In genomic region chr6:112640895-112641294, GRCh38 we compare ENCODE assay signal across 20 cellular contexts.
DNase-seq lines count a peak whose midpoint lies in the region; ATAC-seq and TF ChIP-seq lines count a peak whose summit lies in the region.
"Had no signal": no experiment of that assay in that cellular context is flagged by ENCODE, and none has a peak within 500 bp of the region (broad histone marks: within the 10 kb centered on the region; RNA-seq: fewer than 3 reads in every experiment).

No MANE protein-coding gene starts in this region.

- H3K36me3 Mint-ChIP-seq in chondrocyte (ENCODE audit: low read depth), result no peaks in the 10 kb centered on the region
- H3K36me3 Mint-ChIP-seq: activated naive CD8-positive, alpha-beta T cell treated with anti-CD3 and anti-CD28 coated beads, Interleukin-2, amount 10 ng/mL, durations not matched to agents 7 days and 5 days had no signal

- no peak for TF ChIP-seq EP300 in sigmoid colon (IDR thresholded peaks at IDR 0.05)

- no peaks in the 10 kb centered on the region for H3K27me3 ChIP-seq in H7 (ENCODE audit: control insufficient read depth, insufficient read depth, low read length)
- no peaks in the 10 kb centered on the region for H3K27me3 ChIP-seq in psoas muscle (ENCODE audit: insufficient read depth in 3 of 3, low read length in 2 of 3)
- no peaks in the 10 kb centered on the region for H3K27me3 ChIP-seq in sigmoid colon
- H3K27me3 ChIP-seq: BLaER1, heart right ventricle, vagina had no signal

- H3K9me3 Mint-ChIP-seq in chondrocyte (ENCODE audit: low read depth), result no peaks in the 10 kb centered on the region
- H3K9me3 Mint-ChIP-seq: activated naive CD8-positive, alpha-beta T cell treated with anti-CD3 and anti-CD28 coated beads, Interleukin-2, amount 10 ng/mL, durations not matched to agents 7 days and 5 days; H9 had no signal

- H3K4me3 Mint-ChIP-seq in chondrocyte (ENCODE audit: unreplicated experiment), result no peak overlapping the region
- H3K4me3 Mint-ChIP-seq: activated naive CD8-positive, alpha-beta T cell treated with anti-CD3 and anti-CD28 coated beads, Interleukin-2, amount 10 ng/mL, durations not matched to agents 7 days and 5 days; H9 had no signal

- ATAC-seq in HG02798 (IDR thresholded peaks at IDR 0.05; ENCODE audit: poor library complexity, unreplicated experiment) (no peak), psoas muscle (no peak)
- ATAC-seq: heart right ventricle, lower lobe of right lung had no signal

- H3K9me3 ChIP-seq in psoas muscle (no peaks in the 10 kb centered on the region), sigmoid colon (no peaks in the 10 kb centered on the region)
- H3K9me3 ChIP-seq: BLaER1, heart right ventricle, lower lobe of right lung, vagina had no signal

- H3K4me1 ChIP-seq in psoas muscle (no peaks in the 10 kb centered on the region), sigmoid colon (no peaks in the 10 kb centered on the region)
- H3K4me1 ChIP-seq: BLaER1, lower lobe of right lung, vagina had no signal

- intact Hi-C loops in psoas muscle (cut with DNase I) (no loop called here), sigmoid colon (cut with DNase I) (no loop called here)

- peaks cover 13% of the 10 kb centered on the region for H3K4me1 Mint-ChIP-seq in chondrocyte (ENCODE audit: low read depth)
- H3K4me1 Mint-ChIP-seq: activated naive CD8-positive, alpha-beta T cell treated with anti-CD3 and anti-CD28 coated beads, Interleukin-2, amount 10 ng/mL, durations not matched to agents 7 days and 5 days; H9 had no signal

- DNase-seq in AG20443 (ENCODE audit: low spot score), result peak; percentile 34
- DNase-seq in LHCN-M2 (ENCODE audit: low read depth), result peak; percentile 91
- no peak for DNase-seq in chondrocyte (ENCODE audit: low spot score)
- DNase-seq in myocyte (ENCODE audit: low read depth), result peak; percentile 57
- DNase-seq in H7, result no peak
- no peak for DNase-seq in psoas muscle
- no peak for DNase-seq in sigmoid colon
- DNase-seq: activated CD8-positive, alpha-beta memory T cell treated with anti-CD3 and anti-CD28 coated beads, Interleukin-2, amount 50 U/mL, for 48 hours; activated naive CD8-positive, alpha-beta T cell treated with anti-CD3 and anti-CD28 coated beads, Interleukin-2, amount 10 ng/mL, durations not matched to agents 7 days and 5 days; dermis blood vessel endothelial cell; DND-41; H9; heart right ventricle; lower lobe of right lung; NCI-H187; NCI-H774 had no signal

- peak overlapping the region; percentile 75 for H3K27ac Mint-ChIP-seq in chondrocyte (ENCODE audit: unreplicated experiment)
- H3K27ac Mint-ChIP-seq: activated naive CD8-positive, alpha-beta T cell treated with anti-CD3 and anti-CD28 coated beads, Interleukin-2, amount 10 ng/mL, durations not matched to agents 7 days and 5 days; H9 had no signal

- no peak for TF ChIP-seq POLR2A in sigmoid colon (IDR thresholded peaks at IDR 0.05)

- WGBS in psoas muscle, 3 donors, result 32 to 43% (median 40%) methylated on average over 2 of the region's 2 CpGs
- WGBS in sigmoid colon, 2 donors, result 61 to 76% methylated on average over 2 of the region's 2 CpGs

- no peak for TF ChIP-seq CTCF in chondrocyte (IDR thresholded peaks at IDR 0.05)
- TF ChIP-seq CTCF in psoas muscle (IDR thresholded peaks at IDR 0.05), result no peak
- TF ChIP-seq CTCF in sigmoid colon (IDR thresholded peaks at IDR 0.05), result no peak

- H3K36me3 ChIP-seq in H7 (replicated peaks; ENCODE audit: control insufficient read depth, insufficient read depth, low read length), result no peaks in the 10 kb centered on the region
- H3K36me3 ChIP-seq in psoas muscle (ENCODE audit: insufficient read depth in 1 of 2, low read depth in 1 of 2), result no peaks in the 10 kb centered on the region
- H3K36me3 ChIP-seq in sigmoid colon, result no peaks in the 10 kb centered on the region
- H3K36me3 ChIP-seq: BLaER1, heart right ventricle, lower lobe of right lung, vagina had no signal

- H3K4me3 ChIP-seq in H7 (ENCODE audit: insufficient read depth, low read depth, low read length), result no peak overlapping the region
- H3K4me3 ChIP-seq in psoas muscle, result no peak overlapping the region
- no peak overlapping the region for H3K4me3 ChIP-seq in sigmoid colon
- H3K4me3 ChIP-seq: BLaER1, heart right ventricle, lower lobe of right lung, vagina had no signal

- no peaks in the 10 kb centered on the region for H3K27me3 Mint-ChIP-seq in chondrocyte (ENCODE audit: low read depth)
- H3K27me3 Mint-ChIP-seq: activated naive CD8-positive, alpha-beta T cell treated with anti-CD3 and anti-CD28 coated beads, Interleukin-2, amount 10 ng/mL, durations not matched to agents 7 days and 5 days had no signal

- H3K27ac ChIP-seq in psoas muscle (no peak overlapping the region), sigmoid colon (no peak overlapping the region)
- H3K27ac ChIP-seq: BLaER1, heart right ventricle, lower lobe of right lung, vagina, VCaP had no signal

Comparison
In these comparisons a context has a peak if more than half of its experiments do, and no peak if none do; other contexts are left out.
1. DNase-seq: peak in AG20443 (single experiment), LHCN-M2 (single experiment) and myocyte (single experiment); none in chondrocyte (single experiment), H7 (single experiment), psoas muscle (0 of 2) and sigmoid colon (single experiment).